Comparison of ENCODE assay signal across 21 cellular contexts in the genomic region with DNA sequence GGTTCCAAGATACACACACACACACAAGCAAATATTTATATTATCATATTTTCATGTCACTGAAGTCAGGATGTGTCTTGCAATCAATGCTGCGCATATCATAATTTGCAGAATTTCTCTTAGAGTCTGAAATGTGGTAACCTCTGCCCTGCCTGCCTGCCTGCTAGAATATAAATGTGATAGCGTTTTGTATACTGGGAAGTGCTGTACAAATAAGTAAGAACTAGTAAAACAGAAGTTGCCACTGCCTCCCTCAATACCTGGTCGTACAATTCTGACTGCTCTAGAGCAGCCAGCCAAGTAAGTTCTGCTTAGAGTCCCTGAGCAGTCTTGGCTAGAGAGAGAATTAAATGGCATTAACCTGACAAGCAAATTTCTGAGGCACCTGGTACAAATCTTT.
"Had no signal": no experiment of that assay in that cellular context is flagged by ENCODE, and none has a peak within 500 bp of the region (broad histone marks: within the 10 kb centered on the region; RNA-seq: fewer than 3 reads in every experiment).

No MANE protein-coding gene starts in this region.

- H3K27ac Mint-ChIP-seq: dendritic cell treated with granulocyte-macrophage colony-stimulating factor and Interleukin-4, amounts not matched to agents 40 ng/mL and 50 ng/mL, for 4 days; naive thymus-derived CD8-positive, alpha-beta T cell; nephron progenitor cell; stimulated activated memory B cell treated with anti-CD40 and anti-IgM and Interleukin-4, amounts not matched to agents 10 μg/mL and 1 μg/mL and 100 μg/mL, for 72 hours had no signal

- H3K4me3 ChIP-seq: colonic mucosa, gastrocnemius medialis, left lung, psoas muscle, sigmoid colon, spleen, suprapubic skin, transverse colon, vagina had no signal

- H3K4me1 Mint-ChIP-seq: naive thymus-derived CD8-positive, alpha-beta T cell; stimulated activated memory B cell treated with anti-CD40 and anti-IgM and Interleukin-4, amounts not matched to agents 10 μg/mL and 1 μg/mL and 100 μg/mL, for 72 hours had no signal

- H3K27ac ChIP-seq: colonic mucosa, gastrocnemius medialis, left lung, psoas muscle, sigmoid colon, spleen, suprapubic skin, transverse colon, vagina had no signal

- H3K4me3 Mint-ChIP-seq: dendritic cell treated with granulocyte-macrophage colony-stimulating factor and Interleukin-4, amounts not matched to agents 40 ng/mL and 50 ng/mL, for 4 days; naive thymus-derived CD8-positive, alpha-beta T cell; nephron progenitor cell; stimulated activated memory B cell treated with anti-CD40 and anti-IgM and Interleukin-4, amounts not matched to agents 10 μg/mL and 1 μg/mL and 100 μg/mL, for 72 hours had no signal

- H3K4me1 ChIP-seq: colonic mucosa, gastrocnemius medialis, left lung, psoas muscle, sigmoid colon, spleen, suprapubic skin, transverse colon, vagina had no signal

- ATAC-seq: gastrocnemius medialis; left cardiac atrium; left lung; naive thymus-derived CD8-positive, alpha-beta T cell; psoas muscle; right cardiac atrium; stimulated activated memory B cell treated with anti-CD40 and anti-IgM and Interleukin-4, amounts not matched to agents 10 μg/mL and 1 μg/mL and 100 μg/mL, for 72 hours; stimulated activated naive CD8-positive, alpha-beta T cell treated with anti-CD3 and anti-CD28 coated beads, Interleukin-15, Interleukin-2, amounts not matched to agents 100 U/mL and 50 U/mL, for 24 hours had no signal

- DNase-seq: colonic mucosa; effector CD8-positive, alpha-beta T cell; erythroblast; gastrocnemius medialis; head of caudate nucleus; left cardiac atrium; left lung; naive thymus-derived CD8-positive, alpha-beta T cell; nephron progenitor cell; nucleus accumbens; psoas muscle; right cardiac atrium; sigmoid colon; spleen; stimulated activated CD4-positive, alpha-beta T cell treated with anti-CD3 and anti-CD28 coated beads, Interleukin-4, amount 100 ng/mL, for 4 hours; stimulated activated naive CD8-positive, alpha-beta T cell treated with anti-CD3 and anti-CD28 coated beads, Interleukin-15, Interleukin-2, amounts not matched to agents 100 U/mL and 50 U/mL, for 24 hours; transverse colon had no signal

- H3K9me3 ChIP-seq: colonic mucosa, gastrocnemius medialis, sigmoid colon, suprapubic skin, transverse colon, vagina had no signal

- H3K27me3 ChIP-seq: colonic mucosa, gastrocnemius medialis, left lung, sigmoid colon, vagina had no signal

- H3K36me3 ChIP-seq: colonic mucosa, gastrocnemius medialis, left lung, sigmoid colon, spleen, suprapubic skin, transverse colon, vagina had no signal

- H3K36me3 Mint-ChIP-seq: naive thymus-derived CD8-positive, alpha-beta T cell; stimulated activated memory B cell treated with anti-CD40 and anti-IgM and Interleukin-4, amounts not matched to agents 10 μg/mL and 1 μg/mL and 100 μg/mL, for 72 hours had no signal
